In genomic region chr5:142109356-142110045, GRCh38 we compare ENCODE assay signal across 8 cellular contexts. TPM values are rescaled to one million over a fixed set of nuclear protein-coding genes. Genes with fewer than 3 reads are reported as not detected.
A peak's percentile ranks its signal among the peaks of the same experiment; 100 is the strongest.
DNase-seq lines count a peak whose midpoint lies in the region; ATAC-seq and TF ChIP-seq lines count a peak whose summit lies in the region.

No MANE protein-coding gene starts in this region.

- intact Hi-C loops in activated T-helper 2 cell treated with anti-CD3 and anti-CD28 coated beads, Interferon-gamma antibody, Interleukin-2, Interleukin-4, amounts not matched to agents 10 μg/mL and 5 μg/mL and 100 μg/mL, durations not matched to agents 14 hours and 24 hours and 36 hours (cut with micrococcal nuclease), result loop anchor here (1.0 to 5.0 kb wide), 6 partner anchors 14 to 187 kb away; partner anchors contain the start of gene DELE1

- H3K27ac Mint-ChIP-seq in activated T-helper 2 cell treated with anti-CD3 and anti-CD28 coated beads, Interferon-gamma antibody, Interleukin-2, Interleukin-4, amounts not matched to agents 10 μg/mL and 5 μg/mL and 100 μg/mL, durations not matched to agents 14 hours and 24 hours and 36 hours, result peak overlapping the region; percentile 98

- H4K12ac ChIP-seq in trophoblast cell (ENCODE audit: low read depth, low read length), result no peak overlapping the region

- peak overlapping the region; percentile 98 for H3K4me2 ChIP-seq in KMS-11
- H3K4me2 ChIP-seq in trophoblast cell (ENCODE audit: low read length), result peak overlapping the region; percentile 66

- no peak overlapping the region for H2BK5ac ChIP-seq in trophoblast cell (ENCODE audit: low read depth, low read length, poor library complexity)

- no peaks in the 10 kb centered on the region for H3K36me3 ChIP-seq in KMS-11 (ENCODE audit: insufficient read depth)
- no peaks in the 10 kb centered on the region for H3K36me3 ChIP-seq in trophoblast cell (ENCODE audit: control insufficient read depth in 1 of 2, insufficient read depth in 2 of 2, low read length in 2 of 2)

- no peaks in the 10 kb centered on the region for H4K20me1 ChIP-seq in KMS-11 (ENCODE audit: insufficient read depth)

- DNase-seq in NCI-H146 (lab: John Stamatoyannopoulos, UW) (peak; percentile 20), NCI-H146 treated with DMSO at 0.1 percent for 48 hours (lab: John Stamatoyannopoulos, UW; ENCODE audit: unreplicated experiment) (no peak), globus pallidus (ENCODE audit: low spot score) (peak; percentile 43), trophoblast cell (no peak), amniotic stem cell (lab: John Stamatoyannopoulos, UW) (no peak)
- DNase-seq in activated T-helper 2 cell treated with anti-CD3 and anti-CD28 coated beads, Interferon-gamma antibody, Interleukin-2, Interleukin-4, amounts not matched to agents 10 μg/mL and 5 μg/mL and 100 μg/mL, durations not matched to agents 14 hours and 24 hours and 36 hours (ENCODE audit: low spot score), result peak; percentile 62

- TF ChIP-seq CTCF in KMS-11 (conservative IDR thresholded peaks at IDR 0.05; ENCODE audit: low read depth, low read length), result no peak

- H3K4me1 ChIP-seq in KMS-11 (ENCODE audit: low read depth, poor library complexity, severe bottlenecking), result peaks cover 41% of the 10 kb centered on the region
- H3K4me1 ChIP-seq in trophoblast cell (ENCODE audit: control insufficient read depth in 1 of 2, insufficient read depth in 2 of 2, low read length in 2 of 2), result peaks cover 0 to 2% of the 10 kb centered on the region in 2 experiments

- H3K79me1 ChIP-seq in trophoblast cell (ENCODE audit: low read length), result peaks cover 5% of the 10 kb centered on the region

- peak overlapping the region; percentile 89 for H3K9ac ChIP-seq in KMS-11
- H3K9ac ChIP-seq in trophoblast cell (ENCODE audit: low read length), result peak overlapping the region; percentile 89

- no peak overlapping the region for H2BK120ac ChIP-seq in trophoblast cell (ENCODE audit: insufficient read depth, low read length, poor library complexity)

- no peaks in the 10 kb centered on the region for H3K9me3 Mint-ChIP-seq in activated T-helper 2 cell treated with anti-CD3 and anti-CD28 coated beads, Interferon-gamma antibody, Interleukin-2, Interleukin-4, amounts not matched to agents 10 μg/mL and 5 μg/mL and 100 μg/mL, durations not matched to agents 14 hours and 24 hours and 36 hours

- H3K4me3 ChIP-seq in KMS-11 (IDR thresholded peaks at IDR 0.05; ENCODE audit: insufficient read depth, low read depth, low read length) (no peak overlapping the region), trophoblast cell (ENCODE audit: low read depth, low read length) (peak overlapping the region; percentile 94)

- ATAC-seq in HG03139 (IDR thresholded peaks at IDR 0.05; ENCODE audit: unreplicated experiment), result no peak

- H3K79me2 ChIP-seq in KMS-11 (ENCODE audit: insufficient read depth, low read depth) (peaks cover 54% of the 10 kb centered on the region), trophoblast cell (ENCODE audit: control insufficient read depth, insufficient read depth, low read length, poor library complexity) (peaks cover 5% of the 10 kb centered on the region)

- H3K27ac ChIP-seq in KMS-11 (peak overlapping the region; percentile 88), trophoblast cell (ENCODE audit: low read depth, low read length) (no peak overlapping the region)

- H4K91ac ChIP-seq in trophoblast cell (ENCODE audit: low read depth, low read length), result no peak overlapping the region

- peak overlapping the region; percentile 57 for H2AFZ ChIP-seq in KMS-11 (ENCODE audit: low read depth)
- no peak overlapping the region for H2AFZ ChIP-seq in trophoblast cell (ENCODE audit: insufficient read depth, low read length, poor library complexity)

- H3K27me3 ChIP-seq in KMS-11 (ENCODE audit: insufficient read depth, low read depth) (no peaks in the 10 kb centered on the region), trophoblast cell (ENCODE audit: insufficient read depth, low read length) (no peaks in the 10 kb centered on the region)

- WGBS in trophoblast cell (ENCODE audit: extremely low coverage, insufficient coverage, insufficient read length), result no CpG with 5 or more reads among the region's 18 CpGs

- no peak overlapping the region for H2BK12ac ChIP-seq in trophoblast cell (ENCODE audit: low read length)

- H3K18ac ChIP-seq in trophoblast cell (ENCODE audit: low read length), result no peak overlapping the region

- H3K27me3 Mint-ChIP-seq in activated T-helper 2 cell treated with anti-CD3 and anti-CD28 coated beads, Interferon-gamma antibody, Interleukin-2, Interleukin-4, amounts not matched to agents 10 μg/mL and 5 μg/mL and 100 μg/mL, durations not matched to agents 14 hours and 24 hours and 36 hours (ENCODE audit: low read depth), result no peaks in the 10 kb centered on the region

- no peak overlapping the region for H3K23ac ChIP-seq in trophoblast cell (ENCODE audit: low read length)

- no peak overlapping the region for H3K14ac ChIP-seq in trophoblast cell (ENCODE audit: low read length)

- no peaks in the 10 kb centered on the region for H3K9me3 ChIP-seq in trophoblast cell (ENCODE audit: insufficient read depth, low read depth, low read length)

- H2AK5ac ChIP-seq in trophoblast cell (ENCODE audit: low read length), result no peak overlapping the region

- peaks cover 65% of the 10 kb centered on the region for H3K4me1 Mint-ChIP-seq in activated T-helper 2 cell treated with anti-CD3 and anti-CD28 coated beads, Interferon-gamma antibody, Interleukin-2, Interleukin-4, amounts not matched to agents 10 μg/mL and 5 μg/mL and 100 μg/mL, durations not matched to agents 14 hours and 24 hours and 36 hours (ENCODE audit: low read depth)

- H3K4me3 Mint-ChIP-seq in activated T-helper 2 cell treated with anti-CD3 and anti-CD28 coated beads, Interferon-gamma antibody, Interleukin-2, Interleukin-4, amounts not matched to agents 10 μg/mL and 5 μg/mL and 100 μg/mL, durations not matched to agents 14 hours and 24 hours and 36 hours (ENCODE audit: low read depth), result peak overlapping the region; percentile 98

- peaks cover 45% of the 10 kb centered on the region for H3K36me3 Mint-ChIP-seq in activated T-helper 2 cell treated with anti-CD3 and anti-CD28 coated beads, Interferon-gamma antibody, Interleukin-2, Interleukin-4, amounts not matched to agents 10 μg/mL and 5 μg/mL and 100 μg/mL, durations not matched to agents 14 hours and 24 hours and 36 hours (ENCODE audit: low read depth)

- H3K4ac ChIP-seq in trophoblast cell (ENCODE audit: low read depth, low read length), result no peak overlapping the region

- H4K8ac ChIP-seq in trophoblast cell (ENCODE audit: low read depth, low read length), result peak overlapping the region; percentile 69

RNA-seq across cellular contexts. Expression of gene NDFIP1, which starts 0.9 kb away (rescaled TPM):
- 118 and 121 TPM in 2 replicates for total RNA-seq in activated T-helper 2 cell treated with anti-CD3 and anti-CD28 coated beads, Interferon-gamma antibody, Interleukin-2, Interleukin-4, amounts not matched to agents 10 μg/mL and 5 μg/mL and 100 μg/mL, durations not matched to agents 14 hours and 24 hours and 36 hours
- 26.2 and 27.0 TPM in 2 replicates for polyA plus RNA-seq in trophoblast cell (2013)

Comparison
In these comparisons a context has a peak if more than half of its experiments do, and no peak if none do; other contexts are left out.
1. DNase-seq: peak in NCI-H146 (single experiment), activated T-helper 2 cell treated with anti-CD3 and anti-CD28 coated beads, Interferon-gamma antibody, Interleukin-2, Interleukin-4, amounts not matched to agents 10 μg/mL and 5 μg/mL and 100 μg/mL, durations not matched to agents 14 hours and 24 hours and 36 hours (single experiment) and globus pallidus (single experiment); none in NCI-H146 treated with DMSO at 0.1 percent for 48 hours (single experiment), trophoblast cell (0 of 2) and amniotic stem cell (single experiment).